In the genomic region with DNA sequence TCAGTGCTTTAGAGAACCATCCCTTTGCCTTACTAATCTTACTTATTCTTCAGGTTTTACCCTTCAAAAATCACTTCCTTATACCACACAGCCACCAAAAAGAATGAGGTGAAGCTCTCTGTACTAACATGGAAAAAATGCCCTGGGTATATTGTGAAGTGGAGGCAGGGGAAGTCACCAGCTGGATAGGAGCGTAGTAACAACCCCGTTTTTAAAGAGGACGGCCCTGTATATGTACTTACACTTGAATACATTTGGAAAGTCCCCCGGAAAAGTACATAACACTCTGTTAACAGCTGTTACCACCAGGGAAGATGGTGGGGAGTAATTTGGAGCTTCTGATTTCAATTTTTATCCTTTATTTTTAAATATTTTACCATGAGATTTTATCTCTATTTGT, we compare ENCODE assay signal across 10 cellular contexts. TPM values are rescaled to one million over a fixed set of nuclear protein-coding genes. Genes with fewer than 3 reads are reported as not detected.
A peak's percentile ranks its signal among the peaks of the same experiment; 100 is the strongest.
DNase-seq lines count a peak whose midpoint lies in the region; ATAC-seq and TF ChIP-seq lines count a peak whose summit lies in the region.
"Had no signal": no experiment of that assay in that cellular context is flagged by ENCODE, and none has a peak within 500 bp of the region (broad histone marks: within the 10 kb centered on the region; RNA-seq: fewer than 3 reads in every experiment).

No MANE protein-coding gene starts in this region.

- H4K20me1 ChIP-seq in BLaER1 (no peaks in the 10 kb centered on the region), SU-DHL-6 (ENCODE audit: low read depth, low read length) (no peaks in the 10 kb centered on the region)

- no peaks in the 10 kb centered on the region for H3K36me3 Mint-ChIP-seq in immature natural killer cell

- H3K9ac ChIP-seq in BLaER1 (peak overlapping the region; percentile 85), SU-DHL-6 (ENCODE audit: low read length) (peak overlapping the region; percentile 59)

- H3K27ac Mint-ChIP-seq in immature natural killer cell: peak overlapping the region; percentile 86 to 97 (median 90)

- in situ Hi-C loops in HAP-1 (cut with MboI; ENCODE audit: low sequenced_read_pairs): no loop called here

- ATAC-seq in GM19351 (IDR thresholded peaks at IDR 0.05; ENCODE audit: unreplicated experiment) (peak; percentile 60), HG03460 (IDR thresholded peaks at IDR 0.05; ENCODE audit: unreplicated experiment) (no peak), HG03135 (IDR thresholded peaks at IDR 0.05; ENCODE audit: unreplicated experiment) (no peak)

- H3K9me3 ChIP-seq in BLaER1 (no peaks in the 10 kb centered on the region), SU-DHL-6 (ENCODE audit: insufficient read depth, low read length) (no peaks in the 10 kb centered on the region), HAP-1 (no peaks in the 10 kb centered on the region)

- H3K9me2 ChIP-seq in SU-DHL-6 (replicated peaks; ENCODE audit: insufficient read depth, low read length): no peaks in the 10 kb centered on the region

- peak overlapping the region; percentile 52 to 73 (median 61) for H3K4me3 Mint-ChIP-seq in immature natural killer cell

- H3K4me1 ChIP-seq in BLaER1: peaks cover 99% of the 10 kb centered on the region
- H3K4me1 ChIP-seq in HAP-1: no peaks in the 10 kb centered on the region

- peak overlapping the region; percentile 93 for H3K4me2 ChIP-seq in BLaER1
- H3K4me2 ChIP-seq in SU-DHL-6 (ENCODE audit: low read depth, low read length, poor library complexity, severe bottlenecking): peak overlapping the region; percentile 96

- H3K4me3 ChIP-seq in BLaER1 (peak overlapping the region; percentile 57), SU-DHL-6 (ENCODE audit: insufficient read depth, low read length, poor library complexity, severe bottlenecking) (peak overlapping the region; percentile 38), HAP-1 (no peak overlapping the region)

- peak overlapping the region; percentile 91 for H3K27ac ChIP-seq in BLaER1
- peak overlapping the region; percentile 98 for H3K27ac ChIP-seq in SU-DHL-6 (ENCODE audit: low read depth, low read length)
- H3K27ac ChIP-seq: HL-60 had no signal

- H3K36me3 ChIP-seq in BLaER1 (no peaks in the 10 kb centered on the region), SU-DHL-6 (ENCODE audit: low read length) (no peaks in the 10 kb centered on the region), HAP-1 (replicated peaks) (no peaks in the 10 kb centered on the region)

- H3F3A ChIP-seq in SU-DHL-6 (ENCODE audit: insufficient read depth): peaks cover 43% of the 10 kb centered on the region

- peaks cover 0 to 12% (median 7%) of the 10 kb centered on the region in 3 donors for H3K27me3 Mint-ChIP-seq in immature natural killer cell (ENCODE audit: low read depth in 3 of 3)

- H3K27me3 ChIP-seq in BLaER1 (no peaks in the 10 kb centered on the region), SU-DHL-6 (ENCODE audit: low read length) (no peaks in the 10 kb centered on the region), HAP-1 (ENCODE audit: low read depth) (no peaks in the 10 kb centered on the region)

- no peaks in the 10 kb centered on the region for H3K79me2 ChIP-seq in SU-DHL-6 (ENCODE audit: insufficient read depth, low read length)

- TF ChIP-seq CTCF in SU-DHL-6 (IDR thresholded peaks at IDR 0.05; ENCODE audit: insufficient read depth, low read length, poor library complexity, severe bottlenecking): no peak

- H3K9me3 Mint-ChIP-seq in immature natural killer cell: no peaks in the 10 kb centered on the region

- H3K4me1 Mint-ChIP-seq in immature natural killer cell: peaks cover 59 to 62% of the 10 kb centered on the region in 2 donors

- DNase-seq in immature natural killer cell (peak; percentile 26 to 39 (median 26)), superior temporal gyrus (ENCODE audit: extremely low spot score) (no peak), HAP-1 (ENCODE audit: low spot score in 2 of 2) (no peak)
- DNase-seq: right cardiac atrium had no signal

- H2AFZ ChIP-seq in SU-DHL-6 (ENCODE audit: low read depth, low read length, severe bottlenecking): peak overlapping the region; percentile 36

RNA-seq across cellular contexts. Expression of gene KHDRBS1, which starts 28.2 kb away (rescaled TPM):
- polyA plus RNA-seq in immature natural killer cell: 100 to 1,000 TPM in 1 of 3 donors, 10 to 100 TPM in 2; 74.0 to 121 (median 86.1) TPM

RNA-seq across cellular contexts. Expression of gene PTP4A2, which starts 47.3 kb away (rescaled TPM):
- polyA plus RNA-seq in immature natural killer cell: 100 to 1,000 TPM; 300 to 552 (median 460) TPM

Comparison
In these comparisons a context has a peak if more than half of its experiments do, and no peak if none do; other contexts are left out.
1. DNase-seq: peak in immature natural killer cell (3 of 3); none in superior temporal gyrus (single experiment) and HAP-1 (0 of 2).